Comparison of ENCODE assay signal across 11 cellular contexts in genomic region chr3:189123595-189124387, GRCh38. TPM values are rescaled to one million over a fixed set of nuclear protein-coding genes. Genes with fewer than 3 reads are reported as not detected.
A peak's percentile ranks its signal among the peaks of the same experiment; 100 is the strongest.
DNase-seq lines count a peak whose midpoint lies in the region; ATAC-seq, FAIRE-seq and TF ChIP-seq lines count a peak whose summit lies in the region.
"Had no signal": no experiment of that assay in that cellular context is flagged by ENCODE, and none has a peak within 500 bp of the region (broad histone marks: within the 10 kb centered on the region; RNA-seq: fewer than 3 reads in every experiment).

No MANE protein-coding gene starts in this region.

- H3K36me3 ChIP-seq in GM23248 (ENCODE audit: low read depth) (no peaks in the 10 kb centered on the region), adrenal gland (replicated peaks in 1 of 2) (no peaks in the 10 kb centered on the region), skeletal muscle satellite cell (ENCODE audit: insufficient read depth, low read length) (no peaks in the 10 kb centered on the region), SJCRH30 (no peaks in the 10 kb centered on the region), kidney (ENCODE audit: control insufficient read depth in 1 of 2, insufficient read depth in 2 of 2, low read length in 2 of 2) (no peaks in the 10 kb centered on the region)

- H3K27ac ChIP-seq in GM23248 (no peak overlapping the region), adrenal gland (peak overlapping the region; percentile 8 to 76 (median 59)), SJCRH30 (no peak overlapping the region), kidney (ENCODE audit: low read depth in 2 of 2, low read length in 2 of 2) (peak overlapping the region in 1 of 2 donors; percentile 25)

- no peaks in the 10 kb centered on the region for H3K79me2 ChIP-seq in GM23248 (ENCODE audit: insufficient read depth)

- no peak for TF ChIP-seq POLR2A in adrenal gland (IDR thresholded peaks at IDR 0.05)

- intact Hi-C loops in adrenal gland (cut with DNase I) (no loop called here), kidney (cut with DNase I) (no loop called here)

- DNase-seq in GM23248: no peak
- DNase-seq in adrenal gland: peak; percentile 53 to 83 (median 67)
- DNase-seq in iris pigment epithelial cell (ENCODE audit: low read depth): peak; percentile 32
- DNase-seq in SJCRH30: no peak
- DNase-seq in kidney: no peak
- DNase-seq: DND-41, GOT3 had no signal

- 30 to 33% methylated on average over 11 of the region's 11 CpGs for WGBS in GM23248 (ENCODE audit: low coverage in 1 of 2, low lambda C conversion rate in 2 of 2, missing lambda C conversion rate in 2 of 2), 2 experiments
- 28 to 46% (median 31%) methylated on average over 11 of the region's 11 CpGs for WGBS in adrenal gland, 4 donors

- H3K9me3 ChIP-seq in GM23248 (ENCODE audit: low read depth) (no peaks in the 10 kb centered on the region), adrenal gland (replicated peaks in 1 of 3) (no peaks in the 10 kb centered on the region), skeletal muscle satellite cell (replicated peaks; ENCODE audit: low read length) (no peaks in the 10 kb centered on the region), SJCRH30 (replicated peaks) (no peaks in the 10 kb centered on the region), kidney (ENCODE audit: control insufficient read depth in 1 of 2, low read length in 2 of 2) (no peaks in the 10 kb centered on the region)

- H3K9ac ChIP-seq in GM23248 (no peak overlapping the region), skeletal muscle satellite cell (ENCODE audit: low read depth, low read length) (no peak overlapping the region), kidney (ENCODE audit: low read length in 2 of 2) (no peak overlapping the region)

- H3K4me2 ChIP-seq in GM23248 (ENCODE audit: unreplicated experiment) (peak overlapping the region; percentile 52), skeletal muscle satellite cell (ENCODE audit: low read length) (peak overlapping the region; percentile 69)

- no peaks in the 10 kb centered on the region for H4K20me1 ChIP-seq in GM23248 (ENCODE audit: insufficient read depth)

- FAIRE-seq in kidney (lab: Jason Lieb, UNC): no peak

- H3K4me3 ChIP-seq in GM23248: no peak overlapping the region
- H3K4me3 ChIP-seq in adrenal gland: peak overlapping the region in 1 of 4 donors; percentile 2
- H3K4me3 ChIP-seq in skeletal muscle satellite cell (ENCODE audit: low read length): peak overlapping the region; percentile 7
- no peak overlapping the region for H3K4me3 ChIP-seq in SJCRH30
- peak overlapping the region in 1 of 2 donors; percentile 10 for H3K4me3 ChIP-seq in kidney (ENCODE audit: low read length in 2 of 2)

- no peaks in the 10 kb centered on the region for H3K9me2 ChIP-seq in GM23248 (ENCODE audit: insufficient read depth)

- TF ChIP-seq CTCF in adrenal gland (IDR thresholded peaks at IDR 0.05) (no peak), kidney (IDR thresholded peaks at IDR 0.05; ENCODE audit: borderline replicate concordance, extremely low read depth, insufficient read depth) (no peak)

- no peaks in the 10 kb centered on the region for H3K27me3 ChIP-seq in GM23248 (replicated peaks; ENCODE audit: insufficient read depth)
- no peaks in the 10 kb centered on the region for H3K27me3 ChIP-seq in adrenal gland
- no peaks in the 10 kb centered on the region for H3K27me3 ChIP-seq in skeletal muscle satellite cell (ENCODE audit: control insufficient read depth, insufficient read depth, low read length)
- no peaks in the 10 kb centered on the region for H3K27me3 ChIP-seq in SJCRH30

- H2AFZ ChIP-seq in GM23248: peak overlapping the region; percentile 58

- ATAC-seq in GM21576 (IDR thresholded peaks at IDR 0.05; ENCODE audit: unreplicated experiment): no peak
- ATAC-seq in HG02588 (IDR thresholded peaks at IDR 0.05; ENCODE audit: unreplicated experiment): no peak
- ATAC-seq: Panc1 had no signal

- in situ Hi-C loops in GM23248 (cut with MboI): no loop called here

- H3K4me1 ChIP-seq in GM23248 (ENCODE audit: insufficient read depth) (peaks cover 12% of the 10 kb centered on the region; the same call in 1 of the 2 replicates), adrenal gland (replicated peaks in 1 of 2) (peaks cover 16 to 37% of the 10 kb centered on the region in 2 donors), skeletal muscle satellite cell (ENCODE audit: control insufficient read depth, insufficient read depth, low read length) (peaks cover 26% of the 10 kb centered on the region), SJCRH30 (no peaks in the 10 kb centered on the region), kidney (ENCODE audit: control insufficient read depth in 1 of 2, insufficient read depth in 1 of 2, low read depth in 1 of 2, low read length in 2 of 2) (peaks cover 3 to 9% of the 10 kb centered on the region in 2 donors)

- no peaks in the 10 kb centered on the region for H3F3A ChIP-seq in GM23248 (ENCODE audit: insufficient read depth)

RNA-seq across cellular contexts. Expression of gene TPRG1, which starts 48.0 kb away (rescaled TPM):
- total RNA-seq in GM23248 (2014; rRNA removed; shearing (Covaris generic)): not detected in 2 replicates
- polyA plus RNA-seq in GM23248 (2016; fragmentation: Nextera tagmentation; extraction: Ambion mirVana): not detected in 2 replicates
- 1 to 10 TPM; 2.6 to 9.4 (median 3.9) TPM for total RNA-seq in adrenal gland
- 1 to 10 TPM; 2.6 to 8.7 (median 5.1) TPM for polyA plus RNA-seq in adrenal gland
- 2.6 and 2.8 TPM in 2 replicates for total RNA-seq in skeletal muscle satellite cell (2012; rRNA removed)
- total RNA-seq in SJCRH30 (2014; rRNA removed; shearing (Covaris generic)): 0.04 TPM in 1 of 2 replicates, not detected in the other
- total RNA-seq in kidney: 2.7 TPM
- polyA plus RNA-seq in kidney (ENCODE audit: insufficient read depth, low read depth, low replicate concordance): 0.37 TPM

Comparison
In these comparisons a context has a peak if more than half of its experiments do, and no peak if none do; other contexts are left out.
1. DNase-seq: peak in adrenal gland (7 of 7) and iris pigment epithelial cell (single experiment); none in GM23248 (single experiment), SJCRH30 (0 of 2) and kidney (single experiment).
2. H3K27ac ChIP-seq: peak in adrenal gland (5 of 5); none in GM23248 (single experiment) and SJCRH30 (single experiment).